1 cellular context compared by ENCODE assay signal in the genomic region with DNA sequence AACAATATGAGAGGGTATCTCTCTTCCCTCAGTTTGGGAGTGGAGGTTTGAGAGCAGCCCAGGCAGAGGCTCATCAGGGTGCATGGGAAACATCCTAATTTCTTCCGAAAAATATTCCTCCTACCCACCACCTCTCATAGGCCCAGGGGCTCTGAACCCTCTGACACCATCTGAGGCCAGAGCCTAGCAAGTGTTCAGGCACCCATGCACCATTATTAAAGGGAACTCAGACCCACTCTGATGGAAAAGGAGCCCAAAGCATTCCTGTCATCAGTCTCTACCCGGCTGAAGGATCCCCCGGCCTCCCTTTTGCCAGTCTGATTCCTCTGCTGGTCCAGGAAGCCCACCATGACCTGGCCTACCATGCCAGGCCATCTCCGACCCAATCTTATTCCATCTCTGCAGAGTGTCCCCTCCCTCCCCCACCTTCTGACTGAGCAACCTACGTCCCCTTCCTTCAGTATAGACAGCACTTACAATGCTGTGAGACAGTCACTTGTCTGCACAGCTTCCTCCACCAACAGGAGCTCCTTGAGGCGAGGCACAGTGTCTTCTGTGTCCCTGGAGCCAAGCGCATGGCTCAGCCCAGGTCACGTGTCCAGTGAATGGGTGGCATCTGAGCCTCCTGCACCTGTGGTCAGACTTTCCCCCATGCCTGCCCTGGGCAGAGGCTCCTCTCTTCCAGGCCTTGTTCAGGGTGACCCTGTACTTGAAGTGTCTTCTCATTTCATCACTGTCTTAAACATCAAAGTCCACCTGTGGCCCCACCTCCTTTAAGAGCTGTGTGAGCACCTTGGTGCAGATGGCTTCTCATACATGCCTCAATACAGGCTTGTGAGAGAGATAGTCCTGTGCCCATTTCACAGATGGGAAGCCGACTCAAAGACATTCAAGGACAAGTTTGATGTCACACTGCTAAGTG.
TF ChIP-seq lines count a peak whose summit lies in the region.

No MANE protein-coding gene starts in this region.

TF ChIP-seq in GM12878, 131 proteins besides CTCF, POLR2A, EP300 and RAD21:
- 0 out of 2 replicates have a peak, but pooled peaks have one; percentile 48 for TF ChIP-seq STAT1 (conservative IDR thresholded peaks at IDR 0.05)
- peak; percentile 38; the same call in 1 of the 2 replicates for TF ChIP-seq ZNF217 (IDR thresholded peaks at IDR 0.05)
- TF ChIP-seq HDGF (IDR thresholded peaks at IDR 0.05): peak; percentile 89; the same call in 1 of the 2 replicates
- peak; percentile 68; the same call in 1 of the 2 replicates for TF ChIP-seq SMARCA5 (IDR thresholded peaks at IDR 0.05)
- TF ChIP-seq RAD51 (IDR thresholded peaks at IDR 0.05): peak; percentile 86
- TF ChIP-seq, protein P1, sequence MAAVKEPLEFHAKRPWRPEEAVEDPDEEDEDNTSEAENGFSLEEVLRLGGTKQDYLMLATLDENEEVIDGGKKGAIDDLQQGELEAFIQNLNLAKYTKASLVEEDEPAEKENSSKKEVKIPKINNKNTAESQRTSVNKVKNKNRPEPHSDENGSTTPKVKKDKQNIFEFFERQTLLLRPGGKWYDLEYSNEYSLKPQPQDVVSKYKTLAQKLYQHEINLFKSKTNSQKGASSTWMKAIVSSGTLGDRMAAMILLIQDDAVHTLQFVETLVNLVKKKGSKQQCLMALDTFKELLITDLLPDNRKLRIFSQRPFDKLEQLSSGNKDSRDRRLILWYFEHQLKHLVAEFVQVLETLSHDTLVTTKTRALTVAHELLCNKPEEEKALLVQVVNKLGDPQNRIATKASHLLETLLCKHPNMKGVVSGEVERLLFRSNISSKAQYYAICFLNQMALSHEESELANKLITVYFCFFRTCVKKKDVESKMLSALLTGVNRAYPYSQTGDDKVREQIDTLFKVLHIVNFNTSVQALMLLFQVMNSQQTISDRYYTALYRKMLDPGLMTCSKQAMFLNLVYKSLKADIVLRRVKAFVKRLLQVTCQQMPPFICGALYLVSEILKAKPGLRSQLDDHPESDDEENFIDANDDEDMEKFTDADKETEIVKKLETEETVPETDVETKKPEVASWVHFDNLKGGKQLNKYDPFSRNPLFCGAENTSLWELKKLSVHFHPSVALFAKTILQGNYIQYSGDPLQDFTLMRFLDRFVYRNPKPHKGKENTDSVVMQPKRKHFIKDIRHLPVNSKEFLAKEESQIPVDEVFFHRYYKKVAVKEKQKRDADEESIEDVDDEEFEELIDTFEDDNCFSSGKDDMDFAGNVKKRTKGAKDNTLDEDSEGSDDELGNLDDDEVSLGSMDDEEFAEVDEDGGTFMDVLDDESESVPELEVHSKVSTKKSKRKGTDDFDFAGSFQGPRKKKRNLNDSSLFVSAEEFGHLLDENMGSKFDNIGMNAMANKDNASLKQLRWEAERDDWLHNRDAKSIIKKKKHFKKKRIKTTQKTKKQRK (IDR thresholded peaks at IDR 0.05; ENCODE audit: low read depth, low read length): no peak
- TF ChIP-seq NBN (IDR thresholded peaks at IDR 0.05): peak; percentile 25; the same call in 1 of the 2 replicates
- peak; percentile 17; the same call in 1 of the 2 replicates for TF ChIP-seq LARP7 (IDR thresholded peaks at IDR 0.05)
- no peak for TF ChIP-seq EGR1 (IDR thresholded peaks at IDR 0.05; ENCODE audit: borderline replicate concordance in 1 of 2, low read depth in 2 of 2, low read length in 2 of 2)
- peak; percentile 44 to 78; a peak in 3 of 4 replicates for TF ChIP-seq BHLHE40 (IDR thresholded peaks at IDR 0.05; ENCODE audit: borderline replicate concordance in 1 of 2, low read depth in 2 of 2, low read length in 1 of 2)
- TF ChIP-seq, protein P2, sequence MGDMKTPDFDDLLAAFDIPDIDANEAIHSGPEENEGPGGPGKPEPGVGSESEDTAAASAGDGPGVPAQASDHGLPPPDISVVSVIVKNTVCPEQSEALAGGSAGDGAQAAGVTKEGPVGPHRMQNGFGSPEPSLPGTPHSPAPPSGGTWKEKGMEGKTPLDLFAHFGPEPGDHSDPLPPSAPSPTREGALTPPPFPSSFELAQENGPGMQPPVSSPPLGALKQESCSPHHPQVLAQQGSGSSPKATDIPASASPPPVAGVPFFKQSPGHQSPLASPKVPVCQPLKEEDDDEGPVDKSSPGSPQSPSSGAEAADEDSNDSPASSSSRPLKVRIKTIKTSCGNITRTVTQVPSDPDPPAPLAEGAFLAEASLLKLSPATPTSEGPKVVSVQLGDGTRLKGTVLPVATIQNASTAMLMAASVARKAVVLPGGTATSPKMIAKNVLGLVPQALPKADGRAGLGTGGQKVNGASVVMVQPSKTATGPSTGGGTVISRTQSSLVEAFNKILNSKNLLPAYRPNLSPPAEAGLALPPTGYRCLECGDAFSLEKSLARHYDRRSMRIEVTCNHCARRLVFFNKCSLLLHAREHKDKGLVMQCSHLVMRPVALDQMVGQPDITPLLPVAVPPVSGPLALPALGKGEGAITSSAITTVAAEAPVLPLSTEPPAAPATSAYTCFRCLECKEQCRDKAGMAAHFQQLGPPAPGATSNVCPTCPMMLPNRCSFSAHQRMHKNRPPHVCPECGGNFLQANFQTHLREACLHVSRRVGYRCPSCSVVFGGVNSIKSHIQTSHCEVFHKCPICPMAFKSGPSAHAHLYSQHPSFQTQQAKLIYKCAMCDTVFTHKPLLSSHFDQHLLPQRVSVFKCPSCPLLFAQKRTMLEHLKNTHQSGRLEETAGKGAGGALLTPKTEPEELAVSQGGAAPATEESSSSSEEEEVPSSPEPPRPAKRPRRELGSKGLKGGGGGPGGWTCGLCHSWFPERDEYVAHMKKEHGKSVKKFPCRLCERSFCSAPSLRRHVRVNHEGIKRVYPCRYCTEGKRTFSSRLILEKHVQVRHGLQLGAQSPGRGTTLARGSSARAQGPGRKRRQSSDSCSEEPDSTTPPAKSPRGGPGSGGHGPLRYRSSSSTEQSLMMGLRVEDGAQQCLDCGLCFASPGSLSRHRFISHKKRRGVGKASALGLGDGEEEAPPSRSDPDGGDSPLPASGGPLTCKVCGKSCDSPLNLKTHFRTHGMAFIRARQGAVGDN (IDR thresholded peaks at IDR 0.05): peak; percentile 60
- TF ChIP-seq, protein P3, sequence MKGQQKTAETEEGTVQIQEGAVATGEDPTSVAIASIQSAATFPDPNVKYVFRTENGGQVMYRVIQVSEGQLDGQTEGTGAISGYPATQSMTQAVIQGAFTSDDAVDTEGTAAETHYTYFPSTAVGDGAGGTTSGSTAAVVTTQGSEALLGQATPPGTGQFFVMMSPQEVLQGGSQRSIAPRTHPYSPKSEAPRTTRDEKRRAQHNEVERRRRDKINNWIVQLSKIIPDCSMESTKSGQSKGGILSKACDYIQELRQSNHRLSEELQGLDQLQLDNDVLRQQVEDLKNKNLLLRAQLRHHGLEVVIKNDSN (IDR thresholded peaks at IDR 0.05; ENCODE audit: borderline replicate concordance, extremely low read length, insufficient read depth, low read depth, low read length): peak; percentile 79
- TF ChIP-seq RFX5 (IDR thresholded peaks at IDR 0.05; ENCODE audit: low read depth, low read length): no peak
- TF ChIP-seq PML (IDR thresholded peaks at IDR 0.05; ENCODE audit: low read length): no peak
- 0 out of 2 replicates have a peak, but pooled peaks have one; percentile 29 for TF ChIP-seq CHD2 (IDR thresholded peaks at IDR 0.05; ENCODE audit: borderline replicate concordance, low read depth, low read length)
- TF ChIP-seq, protein P4, sequence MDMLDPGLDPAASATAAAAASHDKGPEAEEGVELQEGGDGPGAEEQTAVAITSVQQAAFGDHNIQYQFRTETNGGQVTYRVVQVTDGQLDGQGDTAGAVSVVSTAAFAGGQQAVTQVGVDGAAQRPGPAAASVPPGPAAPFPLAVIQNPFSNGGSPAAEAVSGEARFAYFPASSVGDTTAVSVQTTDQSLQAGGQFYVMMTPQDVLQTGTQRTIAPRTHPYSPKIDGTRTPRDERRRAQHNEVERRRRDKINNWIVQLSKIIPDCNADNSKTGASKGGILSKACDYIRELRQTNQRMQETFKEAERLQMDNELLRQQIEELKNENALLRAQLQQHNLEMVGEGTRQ (IDR thresholded peaks at IDR 0.05; ENCODE audit: borderline replicate concordance, low read depth, low read length): peak; percentile 41; the same call in 1 of the 2 replicates
- TF ChIP-seq, protein P5, sequence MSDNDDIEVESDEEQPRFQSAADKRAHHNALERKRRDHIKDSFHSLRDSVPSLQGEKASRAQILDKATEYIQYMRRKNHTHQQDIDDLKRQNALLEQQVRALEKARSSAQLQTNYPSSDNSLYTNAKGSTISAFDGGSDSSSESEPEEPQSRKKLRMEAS (IDR thresholded peaks at IDR 0.05; ENCODE audit: low read depth, low read length): peak; percentile 74
